ENCODE assay signal across 31 cellular contexts in genomic region chr3:147388395-147389264, GRCh38. TPM values are rescaled to one million over a fixed set of nuclear protein-coding genes. Genes with fewer than 3 reads are reported as not detected.
DNase-seq lines count a peak whose midpoint lies in the region; ATAC-seq and TF ChIP-seq lines count a peak whose summit lies in the region.
"Had no signal": no experiment of that assay in that cellular context is flagged by ENCODE, and none has a peak within 500 bp of the region (broad histone marks: within the 10 kb centered on the region; RNA-seq: fewer than 3 reads in every experiment).

No MANE protein-coding gene starts in this region.

- H3K36me3 Mint-ChIP-seq in activated CD8-positive, alpha-beta memory T cell treated with anti-CD3 and anti-CD28 coated beads, Interleukin-2, amount 10 ng/mL, durations not matched to agents 7 days and 5 days, result peaks cover 1% of the 10 kb centered on the region
- no peaks in the 10 kb centered on the region for H3K36me3 Mint-ChIP-seq in glutamatergic neuron (ENCODE audit: unreplicated experiment)
- peaks cover 3 to 5% of the 10 kb centered on the region in 2 donors for H3K36me3 Mint-ChIP-seq in stimulated activated naive B cell treated with anti-CD40 and anti-IgM and Interleukin-4, amounts not matched to agents 10 μg/mL and 1 μg/mL and 100 μg/mL, for 72 hours
- H3K36me3 Mint-ChIP-seq: CD8-positive, alpha-beta memory T cell had no signal

- no peak overlapping the region for H3K4me3 Mint-ChIP-seq in activated CD8-positive, alpha-beta memory T cell treated with anti-CD3 and anti-CD28 coated beads, Interleukin-2, amount 10 ng/mL, durations not matched to agents 7 days and 5 days
- peak overlapping the region; percentile 4 for H3K4me3 Mint-ChIP-seq in glutamatergic neuron (ENCODE audit: unreplicated experiment)
- no peak overlapping the region for H3K4me3 Mint-ChIP-seq in stimulated activated naive B cell treated with anti-CD40 and anti-IgM and Interleukin-4, amounts not matched to agents 10 μg/mL and 1 μg/mL and 100 μg/mL, for 72 hours
- H3K4me3 Mint-ChIP-seq: activated CD4-positive, alpha-beta memory T cell treated with anti-CD3 and anti-CD28 coated beads for 36 hours; B cell; CD8-positive, alpha-beta memory T cell had no signal

- no peak for ATAC-seq in activated CD8-positive, alpha-beta memory T cell treated with anti-CD3 and anti-CD28 coated beads, Interleukin-2, amount 10 ng/mL, durations not matched to agents 7 days and 5 days
- ATAC-seq in stimulated activated naive B cell treated with anti-CD40 and anti-IgM and Interleukin-4, amounts not matched to agents 10 μg/mL and 1 μg/mL and 100 μg/mL, for 72 hours (replicated peaks), result no peak
- ATAC-seq in GM19397 (IDR thresholded peaks at IDR 0.05; ENCODE audit: unreplicated experiment), result no peak
- no peak for ATAC-seq in GM19328 (IDR thresholded peaks at IDR 0.05; ENCODE audit: unreplicated experiment)
- ATAC-seq in GM21576 (IDR thresholded peaks at IDR 0.05; ENCODE audit: unreplicated experiment), result no peak
- ATAC-seq: gastrocnemius medialis, HCT116 had no signal

- no peak overlapping the region for H3K27ac ChIP-seq in brain microvascular endothelial cell
- H3K27ac ChIP-seq: breast epithelium, colonic mucosa, gastrocnemius medialis, left ventricle myocardium inferior had no signal

- H3K9me3 Mint-ChIP-seq in activated CD8-positive, alpha-beta memory T cell treated with anti-CD3 and anti-CD28 coated beads, Interleukin-2, amount 10 ng/mL, durations not matched to agents 7 days and 5 days (ENCODE audit: low read depth), result no peaks in the 10 kb centered on the region
- H3K9me3 Mint-ChIP-seq in glutamatergic neuron (ENCODE audit: unreplicated experiment), result peaks cover 16% of the 10 kb centered on the region
- no peaks in the 10 kb centered on the region for H3K9me3 Mint-ChIP-seq in stimulated activated naive B cell treated with anti-CD40 and anti-IgM and Interleukin-4, amounts not matched to agents 10 μg/mL and 1 μg/mL and 100 μg/mL, for 72 hours

- CTCF ChIA-PET in activated CD8-positive, alpha-beta memory T cell treated with anti-CD3 and anti-CD28 coated beads, Interleukin-2, amount 10 ng/mL, durations not matched to agents 7 days and 5 days (lab: Charles Lee), result no interaction called here

- no peak for DNase-seq in activated CD8-positive, alpha-beta memory T cell treated with anti-CD3 and anti-CD28 coated beads, Interleukin-2, amount 10 ng/mL, durations not matched to agents 7 days and 5 days
- no peak for DNase-seq in activated CD8-positive, alpha-beta memory T cell treated with anti-CD3 and anti-CD28 coated beads, Interleukin-2, amount 50 U/mL, for 4 hours
- DNase-seq in brain microvascular endothelial cell (no peak), glutamatergic neuron (no peak)
- no peak for DNase-seq in stimulated activated naive B cell treated with anti-CD40 and anti-IgM and Interleukin-4, amounts not matched to agents 10 μg/mL and 1 μg/mL and 100 μg/mL, for 72 hours
- DNase-seq: activated CD4-positive, alpha-beta memory T cell treated with anti-CD3 and anti-CD28 coated beads for 36 hours; activated gamma-delta T cell; activated T-cell treated with anti-CD3 and anti-CD28 coated beads, Interleukin-2, amount 50 U/mL, for 1 hour; CD8-positive, alpha-beta memory T cell; colonic mucosa; gastrocnemius medialis; GF-D8; hypothalamus; KG1; left ventricle myocardium inferior; mesendoderm; MG63; NCI-H1417 treated with DMSO at 0.1 percent for 48 hours; NCI-H2081 treated with DMSO at 0.1 percent for 48 hours; NCI-H345; NCI-H774; small intestine; stimulated activated CD4-positive, alpha-beta T cell treated with anti-CD3 and anti-CD28 coated beads, Interleukin-1b, Interleukin-23, amount 100 ng/mL, for 48 hours; SW 1271; trophoblast cell had no signal

- H3K27me3 ChIP-seq in brain microvascular endothelial cell (replicated peaks), result no peaks in the 10 kb centered on the region
- H3K27me3 ChIP-seq: MG63 had no signal

- H3K27ac Mint-ChIP-seq in activated CD8-positive, alpha-beta memory T cell treated with anti-CD3 and anti-CD28 coated beads, Interleukin-2, amount 10 ng/mL, durations not matched to agents 7 days and 5 days, result peak overlapping the region; percentile 32
- peak overlapping the region; percentile 59 for H3K27ac Mint-ChIP-seq in glutamatergic neuron (ENCODE audit: unreplicated experiment)
- H3K27ac Mint-ChIP-seq in stimulated activated naive B cell treated with anti-CD40 and anti-IgM and Interleukin-4, amounts not matched to agents 10 μg/mL and 1 μg/mL and 100 μg/mL, for 72 hours, result peak overlapping the region; percentile 77
- H3K27ac Mint-ChIP-seq: activated CD4-positive, alpha-beta memory T cell treated with anti-CD3 and anti-CD28 coated beads for 36 hours; B cell; CD8-positive, alpha-beta memory T cell had no signal

- H3K36me3 ChIP-seq in brain microvascular endothelial cell (replicated peaks), result no peaks in the 10 kb centered on the region
- H3K36me3 ChIP-seq: breast epithelium, colonic mucosa, gastrocnemius medialis, left ventricle myocardium inferior, MG63 had no signal

- H3K4me3 ChIP-seq in brain microvascular endothelial cell (ENCODE audit: low read depth, low read length), result peak overlapping the region; percentile 12
- H3K4me3 ChIP-seq: breast epithelium, colonic mucosa, gastrocnemius medialis, left ventricle myocardium inferior, MG63 had no signal

- H3K27me3 Mint-ChIP-seq in activated CD8-positive, alpha-beta memory T cell treated with anti-CD3 and anti-CD28 coated beads, Interleukin-2, amount 10 ng/mL, durations not matched to agents 7 days and 5 days, result peaks cover 87% of the 10 kb centered on the region
- H3K27me3 Mint-ChIP-seq in glutamatergic neuron (ENCODE audit: unreplicated experiment), result peaks cover 71% of the 10 kb centered on the region
- H3K27me3 Mint-ChIP-seq in stimulated activated naive B cell treated with anti-CD40 and anti-IgM and Interleukin-4, amounts not matched to agents 10 μg/mL and 1 μg/mL and 100 μg/mL, for 72 hours, result peaks cover 73 to 94% of the 10 kb centered on the region in 2 donors

- TF ChIP-seq CTCF in brain microvascular endothelial cell (IDR thresholded peaks at IDR 0.05; ENCODE audit: low read depth, low read length, missing control alignments), result no peak
- no peak for TF ChIP-seq CTCF in glutamatergic neuron (IDR thresholded peaks at IDR 0.05; ENCODE audit: partially characterized antibody, unreplicated experiment)

- no peaks in the 10 kb centered on the region for H3K4me1 Mint-ChIP-seq in activated CD8-positive, alpha-beta memory T cell treated with anti-CD3 and anti-CD28 coated beads, Interleukin-2, amount 10 ng/mL, durations not matched to agents 7 days and 5 days
- peaks cover 8% of the 10 kb centered on the region for H3K4me1 Mint-ChIP-seq in glutamatergic neuron (ENCODE audit: low read depth, unreplicated experiment)
- peaks cover 2 to 10% of the 10 kb centered on the region in 2 donors for H3K4me1 Mint-ChIP-seq in stimulated activated naive B cell treated with anti-CD40 and anti-IgM and Interleukin-4, amounts not matched to agents 10 μg/mL and 1 μg/mL and 100 μg/mL, for 72 hours
- H3K4me1 Mint-ChIP-seq: B cell; CD8-positive, alpha-beta memory T cell had no signal

- in situ Hi-C loops in brain microvascular endothelial cell (cut with HindIII; ENCODE audit: low pct_ligation_motif_present, low sequenced_read_pairs), result loop anchor here (25.0 kb wide), 1 partner anchor 224 kb away; no protein-coding TSS in a partner anchor

RNA-seq across cellular contexts. Expression of gene ZIC4, which starts 17.7 kb away (rescaled TPM):
- not detected for total RNA-seq in activated CD8-positive, alpha-beta memory T cell treated with anti-CD3 and anti-CD28 coated beads, Interleukin-2, amount 10 ng/mL, durations not matched to agents 7 days and 5 days
- not detected for total RNA-seq in glutamatergic neuron (ENCODE audit: unreplicated experiment)
- total RNA-seq: activated CD4-positive, alpha-beta memory T cell treated with anti-CD3 and anti-CD28 coated beads for 36 hours; B cell; CD8-positive, alpha-beta memory T cell; colonic mucosa; left ventricle myocardium inferior had no signal

RNA-seq across cellular contexts. Expression of gene ZIC1, which starts 20.5 kb away (rescaled TPM):
- not detected for total RNA-seq in activated CD8-positive, alpha-beta memory T cell treated with anti-CD3 and anti-CD28 coated beads, Interleukin-2, amount 10 ng/mL, durations not matched to agents 7 days and 5 days
- not detected for total RNA-seq in glutamatergic neuron (ENCODE audit: unreplicated experiment)
- total RNA-seq: activated CD4-positive, alpha-beta memory T cell treated with anti-CD3 and anti-CD28 coated beads for 36 hours; B cell; CD8-positive, alpha-beta memory T cell; left ventricle myocardium inferior had no signal
